Comparison of ENCODE assay signal across 27 cellular contexts in the genomic region with DNA sequence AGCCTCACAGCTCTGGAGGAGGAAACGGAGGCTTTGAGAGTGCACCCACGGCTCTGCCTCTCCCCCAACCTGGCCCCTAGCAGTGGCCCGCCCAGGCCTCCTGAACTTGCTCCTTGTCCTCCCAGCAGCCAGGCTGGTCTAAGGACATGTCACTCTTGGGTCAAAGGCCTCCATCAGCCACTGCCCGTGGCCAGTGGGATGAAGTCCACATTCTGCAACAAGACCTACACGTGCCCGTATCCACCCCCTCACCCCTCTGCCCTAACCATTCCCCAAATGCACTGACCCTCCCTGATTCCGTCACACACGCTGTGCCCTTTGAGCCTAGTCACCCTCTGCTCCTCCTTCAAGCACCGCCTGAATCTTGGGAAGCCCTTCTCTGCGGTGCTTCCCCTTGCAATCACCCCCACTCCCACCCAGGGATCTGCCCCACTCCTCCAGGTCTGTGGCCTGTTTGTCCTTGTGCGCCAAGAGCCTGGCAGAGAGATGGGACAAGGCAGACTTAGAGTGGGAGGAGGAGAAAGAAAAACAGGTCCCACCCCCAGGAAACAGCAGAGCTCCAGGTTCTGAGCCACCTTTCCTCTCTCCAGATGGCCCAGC.
"Had no signal": no experiment of that assay in that cellular context is flagged by ENCODE, and none has a peak within 500 bp of the region (broad histone marks: within the 10 kb centered on the region; RNA-seq: fewer than 3 reads in every experiment).

No MANE protein-coding gene starts in this region.

- H3K4me1 Mint-ChIP-seq: activated B cell treated with CpG ODN at 0.5 μM for 24 hours; activated CD4-positive, alpha-beta T cell treated with anti-CD3 and anti-CD28 coated beads for 36 hours; activated naive CD4-positive, alpha-beta T cell treated with anti-CD3 and anti-CD28 coated beads, Interleukin-2, amount 50 U/mL, for 24 hours; central memory CD8-positive, alpha-beta T cell; memory B cell had no signal

- ATAC-seq: activated CD4-positive, alpha-beta T cell treated with anti-CD3 and anti-CD28 coated beads for 36 hours; effector memory CD8-positive, alpha-beta T cell; gastrocnemius medialis; left ventricle myocardium superior had no signal

- DNase-seq: activated B cell treated with CpG ODN at 0.5 μM for 24 hours; activated CD4-positive, alpha-beta memory T cell treated with anti-CD3 and anti-CD28 coated beads for 36 hours; activated CD4-positive, alpha-beta T cell treated with anti-CD3 and anti-CD28 coated beads for 36 hours; activated effector memory CD4-positive, alpha-beta T cell treated with anti-CD3 and anti-CD28 coated beads, Interleukin-2, amount 50 U/mL, for 16 hours; activated T-cell treated with anti-CD3 and anti-CD28 coated beads for 4 hours; adrenal gland; brain microvascular endothelial cell; dorsolateral prefrontal cortex; effector memory CD8-positive, alpha-beta T cell; esophagus squamous epithelium; gastrocnemius medialis; hippocampal formation; kidney glomerular epithelial cell; left ventricle myocardium superior; occipital lobe; sigmoid colon; stimulated activated CD4-positive, alpha-beta T cell treated with anti-CD3 and anti-CD28 coated beads, Interleukin-2, amount 100 ng/mL, for 48 hours; stimulated activated CD8-positive, alpha-beta memory T cell treated with anti-CD3 and anti-CD28 coated beads, Interleukin-4, amount 100 ng/mL, for 48 hours; stimulated activated naive CD4-positive, alpha-beta T cell; T1000 had no signal

- H3K27ac ChIP-seq: adrenal gland, ascending aorta, brain microvascular endothelial cell, esophagus squamous epithelium, gastrocnemius medialis, sigmoid colon, upper lobe of left lung had no signal

- H3K4me3 Mint-ChIP-seq: activated B cell treated with CpG ODN at 0.5 μM for 24 hours; activated CD4-positive, alpha-beta memory T cell treated with anti-CD3 and anti-CD28 coated beads for 36 hours; activated CD4-positive, alpha-beta T cell treated with anti-CD3 and anti-CD28 coated beads for 36 hours; activated naive CD4-positive, alpha-beta T cell treated with anti-CD3 and anti-CD28 coated beads, Interleukin-2, amount 50 U/mL, for 24 hours; central memory CD8-positive, alpha-beta T cell; effector memory CD8-positive, alpha-beta T cell; memory B cell; T-helper 1 cell treated with Interleukin-12 subunit alpha and Interleukin-12 subunit beta and Interleukin-4 antibody, amounts not matched to agents 30 μg/mL and 1 μg/mL, for 36 hours had no signal

- H3K9me3 ChIP-seq: adrenal gland, ascending aorta, esophagus squamous epithelium, gastrocnemius medialis, sigmoid colon, upper lobe of left lung had no signal

- H3K4me3 ChIP-seq: adrenal gland, ascending aorta, dorsolateral prefrontal cortex, esophagus squamous epithelium, gastrocnemius medialis, sigmoid colon, upper lobe of left lung had no signal

- H3K27ac Mint-ChIP-seq: activated B cell treated with CpG ODN at 0.5 μM for 24 hours; activated CD4-positive, alpha-beta memory T cell treated with anti-CD3 and anti-CD28 coated beads for 36 hours; activated CD4-positive, alpha-beta T cell treated with anti-CD3 and anti-CD28 coated beads for 36 hours; activated naive CD4-positive, alpha-beta T cell treated with anti-CD3 and anti-CD28 coated beads, Interleukin-2, amount 50 U/mL, for 24 hours; memory B cell had no signal

- H3K9me3 Mint-ChIP-seq: activated B cell treated with CpG ODN at 0.5 μM for 24 hours; activated CD4-positive, alpha-beta memory T cell treated with anti-CD3 and anti-CD28 coated beads for 36 hours; activated naive CD4-positive, alpha-beta T cell treated with anti-CD3 and anti-CD28 coated beads, Interleukin-2, amount 50 U/mL, for 24 hours; central memory CD8-positive, alpha-beta T cell; effector memory CD8-positive, alpha-beta T cell; memory B cell; T-helper 1 cell treated with Interleukin-12 subunit alpha and Interleukin-12 subunit beta and Interleukin-4 antibody, amounts not matched to agents 30 μg/mL and 1 μg/mL, for 36 hours had no signal

- FAIRE-seq: colon had no signal

- H3K27me3 ChIP-seq: adrenal gland, ascending aorta, brain microvascular endothelial cell, dorsolateral prefrontal cortex, esophagus squamous epithelium, gastrocnemius medialis, sigmoid colon, upper lobe of left lung had no signal

- H3K4me1 ChIP-seq: adrenal gland, ascending aorta, sigmoid colon, upper lobe of left lung had no signal

- H3K27me3 Mint-ChIP-seq: activated B cell treated with CpG ODN at 0.5 μM for 24 hours; activated CD4-positive, alpha-beta memory T cell treated with anti-CD3 and anti-CD28 coated beads for 36 hours; activated CD4-positive, alpha-beta T cell treated with anti-CD3 and anti-CD28 coated beads for 36 hours; activated naive CD4-positive, alpha-beta T cell treated with anti-CD3 and anti-CD28 coated beads, Interleukin-2, amount 50 U/mL, for 24 hours; central memory CD8-positive, alpha-beta T cell; effector memory CD8-positive, alpha-beta T cell; memory B cell had no signal
